In the genomic region with DNA sequence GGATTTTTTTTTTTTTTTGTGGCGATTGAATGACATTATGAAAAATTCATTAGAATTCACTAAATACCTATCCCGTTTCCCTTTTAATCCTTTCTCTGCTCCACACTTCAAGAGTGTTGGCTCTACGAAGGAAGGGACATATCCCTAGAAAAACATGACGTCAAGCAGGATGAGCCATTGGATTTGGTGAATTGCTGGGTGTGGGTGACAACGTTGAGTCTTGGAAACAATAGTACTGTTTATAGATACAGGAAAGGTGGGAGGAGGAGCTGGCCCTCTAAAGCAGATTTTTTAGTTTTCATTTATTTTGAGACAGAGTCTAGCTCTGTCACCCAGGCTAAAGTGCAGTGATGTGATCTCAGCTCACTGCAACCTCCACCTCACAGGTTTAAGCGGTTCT, we compare ENCODE assay signal across 33 cellular contexts.
"Had no signal": no experiment of that assay in that cellular context is flagged by ENCODE, and none has a peak within 500 bp of the region (broad histone marks: within the 10 kb centered on the region; RNA-seq: fewer than 3 reads in every experiment).

No MANE protein-coding gene starts in this region.

- H3K9me3 Mint-ChIP-seq: activated B cell treated with CpG ODN at 0.5 μM for 24 hours; activated CD4-positive, alpha-beta memory T cell treated with anti-CD3 and anti-CD28 coated beads, Interleukin-2, amount 10 ng/mL, durations not matched to agents 7 days and 5 days; activated CD4-positive, alpha-beta T cell treated with anti-CD3 and anti-CD28 coated beads, Interleukin-2, amount 10 ng/mL, durations not matched to agents 24 days and 14 days; activated naive CD4-positive, alpha-beta T cell treated with anti-CD3 and anti-CD28 coated beads for 36 hours; activated naive CD4-positive, alpha-beta T cell treated with anti-CD3 and anti-CD28 coated beads, Interleukin-2, amount 50 U/mL, for 72 hours; activated naive CD8-positive, alpha-beta T cell treated with anti-CD3 and anti-CD28 coated beads for 36 hours; activated T-cell treated with anti-CD3 and anti-CD28 coated beads, Interleukin-2, amount 50 U/mL, for 24 hours; activated T-helper 1 cell treated with anti-CD3 and anti-CD28 coated beads, Interleukin-12 subunit alpha, Interleukin-12 subunit beta, Interleukin-2, Interleukin-4 antibody, amounts not matched to agents 30 ng/mL and 10 ng/mL and 1 ng/mL, durations not matched to agents 14 hours and 24 hours and 36 hours; activated T-helper 17 cell treated with anti-CD3 and anti-CD28 coated beads, Interleukin-2, amount 50 U/mL, for 72 hours; T-helper 1 cell treated with Interleukin-12 subunit alpha and Interleukin-12 subunit beta and Interleukin-4 antibody, amounts not matched to agents 30 μg/mL and 1 μg/mL, for 36 hours; T-helper 2 cell treated with Interferon-gamma antibody and Interleukin-4, amounts not matched to agents 5 μg/mL and 100 μg/mL, for 36 hours had no signal

- H3K4me1 Mint-ChIP-seq: activated CD4-positive, alpha-beta memory T cell treated with anti-CD3 and anti-CD28 coated beads, Interleukin-2, amount 10 ng/mL, durations not matched to agents 7 days and 5 days; activated T-helper 17 cell treated with anti-CD3 and anti-CD28 coated beads, Interleukin-2, amount 50 U/mL, for 72 hours had no signal

- H3K27me3 Mint-ChIP-seq: activated B cell treated with CpG ODN at 0.5 μM for 24 hours had no signal

- DNase-seq: activated B cell treated with CpG ODN at 0.5 μM for 24 hours; activated CD4-positive, alpha-beta memory T cell treated with anti-CD3 and anti-CD28 coated beads, Interleukin-2, amount 10 ng/mL, durations not matched to agents 7 days and 5 days; activated CD4-positive, alpha-beta T cell treated with anti-CD3 and anti-CD28 coated beads for 4 hours; activated CD4-positive, alpha-beta T cell treated with anti-CD3 and anti-CD28 coated beads, Interleukin-2, amount 10 ng/mL, durations not matched to agents 24 days and 14 days; activated CD4-positive, alpha-beta T cell treated with anti-CD3 and anti-CD28 coated beads, Interleukin-2, amount 50 U/mL, for 1 hour; activated CD4-positive, alpha-beta T cell treated with anti-CD3 and anti-CD28 coated beads, Interleukin-2, amount 50 U/mL, for 4 hours; activated CD4-positive, CD25-positive, alpha-beta regulatory T cell treated with anti-CD3 and anti-CD28 coated beads, Interleukin-2, amount 50 U/mL, for 72 hours; activated CD8-positive, alpha-beta memory T cell treated with anti-CD3 and anti-CD28 coated beads for 24 hours; activated CD8-positive, alpha-beta memory T cell treated with anti-CD3 and anti-CD28 coated beads, Interleukin-2, amount 10 ng/mL, durations not matched to agents 7 days and 5 days; activated CD8-positive, alpha-beta memory T cell treated with anti-CD3 and anti-CD28 coated beads, Interleukin-2, amount 50 U/mL, for 48 hours; activated CD8-positive, alpha-beta T cell treated with anti-CD3 and anti-CD28 coated beads, Interleukin-2, amount 10 ng/mL, durations not matched to agents 7 days and 5 days; activated effector memory CD4-positive, alpha-beta T cell treated with anti-CD3 and anti-CD28 coated beads, Interleukin-2, amount 50 U/mL, for 16 hours; activated gamma-delta T cell treated with Interleukin-2 at 50 U/mL for 16 hours; activated naive CD4-positive, alpha-beta T cell; activated naive CD4-positive, alpha-beta T cell treated with anti-CD3 and anti-CD28 coated beads for 36 hours; activated naive CD4-positive, alpha-beta T cell treated with anti-CD3 and anti-CD28 coated beads, Interleukin-2, amount 50 U/mL, for 16 hours; activated naive CD8-positive, alpha-beta T cell treated with anti-CD3 and anti-CD28 coated beads for 36 hours; activated T-cell treated with anti-CD3 and anti-CD28 coated beads, Interleukin-2, amount 50 U/mL, for 24 hours; activated T-cell treated with anti-CD3 and anti-CD28 coated beads, Interleukin-2, amount 50 U/mL, for 48 hours; adrenal gland; amniotic stem cell; aorta; body of pancreas; brain microvascular endothelial cell; central memory CD4-positive, alpha-beta T cell; T-helper 1 cell; T-helper 2 cell; T-helper 9 cell had no signal

- H3K27ac Mint-ChIP-seq: activated B cell treated with CpG ODN at 0.5 μM for 24 hours; activated CD4-positive, alpha-beta memory T cell treated with anti-CD3 and anti-CD28 coated beads, Interleukin-2, amount 10 ng/mL, durations not matched to agents 7 days and 5 days; activated CD4-positive, alpha-beta T cell treated with anti-CD3 and anti-CD28 coated beads, Interleukin-2, amount 10 ng/mL, durations not matched to agents 24 days and 14 days; activated CD8-positive, alpha-beta memory T cell treated with anti-CD3 and anti-CD28 coated beads, Interleukin-2, amount 10 ng/mL, durations not matched to agents 7 days and 5 days; activated CD8-positive, alpha-beta T cell treated with anti-CD3 and anti-CD28 coated beads, Interleukin-2, amount 10 ng/mL, durations not matched to agents 7 days and 5 days; activated naive CD4-positive, alpha-beta T cell treated with anti-CD3 and anti-CD28 coated beads for 36 hours; activated naive CD4-positive, alpha-beta T cell treated with anti-CD3 and anti-CD28 coated beads, Interleukin-2, amount 50 U/mL, for 72 hours; activated naive CD8-positive, alpha-beta T cell treated with anti-CD3 and anti-CD28 coated beads for 36 hours; activated T-cell treated with anti-CD3 and anti-CD28 coated beads, Interleukin-2, amount 50 U/mL, for 24 hours; activated T-helper 1 cell treated with anti-CD3 and anti-CD28 coated beads, Interleukin-12 subunit alpha, Interleukin-12 subunit beta, Interleukin-2, Interleukin-4 antibody, amounts not matched to agents 30 ng/mL and 10 ng/mL and 1 ng/mL, durations not matched to agents 14 hours and 24 hours and 36 hours; activated T-helper 17 cell treated with anti-CD3 and anti-CD28 coated beads, Interleukin-2, amount 50 U/mL, for 72 hours; T-helper 1 cell treated with Interleukin-12 subunit alpha and Interleukin-12 subunit beta and Interleukin-4 antibody, amounts not matched to agents 30 μg/mL and 1 μg/mL, for 36 hours; T-helper 2 cell treated with Interferon-gamma antibody and Interleukin-4, amounts not matched to agents 5 μg/mL and 100 μg/mL, for 36 hours had no signal

- ATAC-seq: activated CD8-positive, alpha-beta memory T cell treated with anti-CD3 and anti-CD28 coated beads, Interleukin-2, amount 10 ng/mL, durations not matched to agents 7 days and 5 days; activated CD8-positive, alpha-beta T cell treated with anti-CD3 and anti-CD28 coated beads, Interleukin-2, amount 10 ng/mL, durations not matched to agents 7 days and 5 days; activated naive CD4-positive, alpha-beta T cell treated with anti-CD3 and anti-CD28 coated beads, Interleukin-2, amount 50 U/mL, for 72 hours; activated T-helper 17 cell treated with anti-CD3 and anti-CD28 coated beads, Interleukin-2, amount 50 U/mL, for 72 hours; body of pancreas had no signal

- H3K36me3 Mint-ChIP-seq: activated CD8-positive, alpha-beta memory T cell treated with anti-CD3 and anti-CD28 coated beads, Interleukin-2, amount 10 ng/mL, durations not matched to agents 7 days and 5 days; activated naive CD4-positive, alpha-beta T cell treated with anti-CD3 and anti-CD28 coated beads, Interleukin-2, amount 50 U/mL, for 72 hours; activated naive CD8-positive, alpha-beta T cell treated with anti-CD3 and anti-CD28 coated beads for 36 hours had no signal

- H3K4me3 Mint-ChIP-seq: activated B cell treated with CpG ODN at 0.5 μM for 24 hours; activated CD4-positive, alpha-beta memory T cell treated with anti-CD3 and anti-CD28 coated beads, Interleukin-2, amount 10 ng/mL, durations not matched to agents 7 days and 5 days; activated CD4-positive, alpha-beta T cell treated with anti-CD3 and anti-CD28 coated beads, Interleukin-2, amount 10 ng/mL, durations not matched to agents 24 days and 14 days; activated CD8-positive, alpha-beta memory T cell treated with anti-CD3 and anti-CD28 coated beads, Interleukin-2, amount 10 ng/mL, durations not matched to agents 7 days and 5 days; activated CD8-positive, alpha-beta T cell treated with anti-CD3 and anti-CD28 coated beads, Interleukin-2, amount 10 ng/mL, durations not matched to agents 7 days and 5 days; activated naive CD4-positive, alpha-beta T cell treated with anti-CD3 and anti-CD28 coated beads for 36 hours; activated naive CD8-positive, alpha-beta T cell treated with anti-CD3 and anti-CD28 coated beads for 36 hours; activated T-cell treated with anti-CD3 and anti-CD28 coated beads, Interleukin-2, amount 50 U/mL, for 24 hours; activated T-helper 1 cell treated with anti-CD3 and anti-CD28 coated beads, Interleukin-12 subunit alpha, Interleukin-12 subunit beta, Interleukin-2, Interleukin-4 antibody, amounts not matched to agents 30 ng/mL and 10 ng/mL and 1 ng/mL, durations not matched to agents 14 hours and 24 hours and 36 hours; activated T-helper 17 cell treated with anti-CD3 and anti-CD28 coated beads, Interleukin-2, amount 50 U/mL, for 72 hours; T-helper 1 cell treated with Interleukin-12 subunit alpha and Interleukin-12 subunit beta and Interleukin-4 antibody, amounts not matched to agents 30 μg/mL and 1 μg/mL, for 36 hours; T-helper 2 cell treated with Interferon-gamma antibody and Interleukin-4, amounts not matched to agents 5 μg/mL and 100 μg/mL, for 36 hours had no signal
